ENCODE assay signal across 1 cellular context in genomic region chr4:87209182-87209581, GRCh38.
TF ChIP-seq lines count a peak whose summit lies in the region.

No MANE protein-coding gene starts in this region.

TF ChIP-seq in GM12878, 131 proteins besides CTCF, POLR2A, EP300 and RAD21 (continued from another document):
- TF ChIP-seq ATF2 (IDR thresholded peaks at IDR 0.05; ENCODE audit: low read length) = no peak
- TF ChIP-seq POU2F2 (IDR thresholded peaks at IDR 0.05; ENCODE audit: borderline replicate concordance, low read depth, low read length) = no peak
- TF ChIP-seq, protein P1, sequence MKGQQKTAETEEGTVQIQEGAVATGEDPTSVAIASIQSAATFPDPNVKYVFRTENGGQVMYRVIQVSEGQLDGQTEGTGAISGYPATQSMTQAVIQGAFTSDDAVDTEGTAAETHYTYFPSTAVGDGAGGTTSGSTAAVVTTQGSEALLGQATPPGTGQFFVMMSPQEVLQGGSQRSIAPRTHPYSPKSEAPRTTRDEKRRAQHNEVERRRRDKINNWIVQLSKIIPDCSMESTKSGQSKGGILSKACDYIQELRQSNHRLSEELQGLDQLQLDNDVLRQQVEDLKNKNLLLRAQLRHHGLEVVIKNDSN (IDR thresholded peaks at IDR 0.05; ENCODE audit: borderline replicate concordance, extremely low read length, insufficient read depth, low read depth, low read length) = no peak
